12 cellular contexts compared by ENCODE assay signal in genomic region chr15:56765252-56765651, GRCh38. TPM values are rescaled to one million over a fixed set of nuclear protein-coding genes. Genes with fewer than 3 reads are reported as not detected.
DNase-seq lines count a peak whose midpoint lies in the region; ATAC-seq, FAIRE-seq and TF ChIP-seq lines count a peak whose summit lies in the region.
"Had no signal": no experiment of that assay in that cellular context is flagged by ENCODE, and none has a peak within 500 bp of the region (broad histone marks: within the 10 kb centered on the region; RNA-seq: fewer than 3 reads in every experiment).

No MANE protein-coding gene starts in this region.

- H3K36me3 ChIP-seq in bronchial epithelial cell (ENCODE audit: control insufficient read depth, insufficient read depth, low read length) (no peaks in the 10 kb centered on the region), Peyer's patch (no peaks in the 10 kb centered on the region)
- H3K36me3 ChIP-seq: adrenal gland had no signal

- ATAC-seq in activated CD4-positive, alpha-beta T cell treated with anti-CD3 and anti-CD28 coated beads for 36 hours = peak; percentile 43
- no peak for ATAC-seq in HG02885 (IDR thresholded peaks at IDR 0.05; ENCODE audit: poor library complexity, unreplicated experiment)
- ATAC-seq: A549 had no signal

- no peaks in the 10 kb centered on the region for H3K4me1 ChIP-seq in Peyer's patch
- H3K4me1 ChIP-seq: A549 had no signal

- TF ChIP-seq POLR2A in Peyer's patch (IDR thresholded peaks at IDR 0.05) = no peak

- H3K9me3 ChIP-seq in Peyer's patch = no peaks in the 10 kb centered on the region
- H3K9me3 ChIP-seq: A549, adrenal gland had no signal

- H3K27me3 ChIP-seq in bronchial epithelial cell (ENCODE audit: control insufficient read depth, insufficient read depth, low read length) (no peaks in the 10 kb centered on the region), Peyer's patch (no peaks in the 10 kb centered on the region)
- H3K27me3 ChIP-seq: adrenal gland had no signal

- H3K27ac ChIP-seq in Peyer's patch = no peak overlapping the region
- H3K27ac ChIP-seq: A549, adrenal gland had no signal

- CTCF ChIA-PET in activated CD4-positive, alpha-beta T cell treated with anti-CD3 and anti-CD28 coated beads for 36 hours (lab: Charles Lee) = no interaction called here

- TF ChIP-seq CTCF in bronchial epithelial cell (IDR thresholded peaks at IDR 0.05; ENCODE audit: insufficient read depth, low read length, severe bottlenecking) (no peak), Peyer's patch (IDR thresholded peaks at IDR 0.05) (no peak)

- no peak for DNase-seq in activated CD4-positive, alpha-beta T cell treated with anti-CD3 and anti-CD28 coated beads for 36 hours
- no peak for DNase-seq in activated CD4-positive, alpha-beta T cell treated with anti-CD3 and anti-CD28 coated beads for 1 hour
- DNase-seq in NCI-H226 = peak; percentile 75
- DNase-seq in bronchial epithelial cell (ENCODE audit: low read depth) = peak; percentile 26
- DNase-seq in skeletal muscle cell (ENCODE audit: low read depth) = peak; percentile 77
- no peak for DNase-seq in Peyer's patch
- no peak for DNase-seq in activated T-cell treated with anti-CD3 and anti-CD28 coated beads, Interleukin-2, amount 50 U/mL, for 1 hour
- DNase-seq: adrenal gland, GOT3, small intestine had no signal

- no peak overlapping the region for H3K27ac Mint-ChIP-seq in activated CD4-positive, alpha-beta T cell treated with anti-CD3 and anti-CD28 coated beads for 36 hours

- H3K36me3 Mint-ChIP-seq in activated CD4-positive, alpha-beta T cell treated with anti-CD3 and anti-CD28 coated beads for 36 hours (ENCODE audit: low read depth) = no peaks in the 10 kb centered on the region

- peaks cover 21% of the 10 kb centered on the region for H3K4me1 Mint-ChIP-seq in activated CD4-positive, alpha-beta T cell treated with anti-CD3 and anti-CD28 coated beads for 36 hours

- H3K4me3 ChIP-seq in bronchial epithelial cell (ENCODE audit: low read depth, low read length) = no peak overlapping the region
- no peak overlapping the region for H3K4me3 ChIP-seq in skeletal muscle cell (ENCODE audit: low read depth, low read length)
- H3K4me3 ChIP-seq in Peyer's patch = no peak overlapping the region
- H3K4me3 ChIP-seq: A549, adrenal gland had no signal

- H3K9me3 Mint-ChIP-seq in activated CD4-positive, alpha-beta T cell treated with anti-CD3 and anti-CD28 coated beads for 36 hours (ENCODE audit: low read depth) = no peaks in the 10 kb centered on the region

- POLR2A ChIA-PET in activated CD4-positive, alpha-beta T cell treated with anti-CD3 and anti-CD28 coated beads for 36 hours (lab: Charles Lee) = no interaction called here

- no peak for FAIRE-seq in bronchial epithelial cell (lab: Jason Lieb, UNC)
- FAIRE-seq: A549, small intestine had no signal

- no peaks in the 10 kb centered on the region for H3K27me3 Mint-ChIP-seq in activated CD4-positive, alpha-beta T cell treated with anti-CD3 and anti-CD28 coated beads for 36 hours

- H3K4me3 Mint-ChIP-seq in activated CD4-positive, alpha-beta T cell treated with anti-CD3 and anti-CD28 coated beads for 36 hours = no peak overlapping the region

- intact Hi-C loops in activated CD4-positive, alpha-beta T cell treated with anti-CD3 and anti-CD28 coated beads for 36 hours (cut with DNase I, micrococcal nuclease) = loop anchor here in 1 of 2 experiments (5.0 kb wide), 1 partner anchor 42 kb away; no protein-coding TSS in a partner anchor

RNA-seq across cellular contexts. Expression of gene ZNF280D, which starts 31.9 kb away (rescaled TPM):
- 10 to 100 TPM; 18.9 to 19.7 TPM for total RNA-seq in activated CD4-positive, alpha-beta T cell treated with anti-CD3 and anti-CD28 coated beads for 36 hours
- total RNA-seq in bronchial epithelial cell (8.7 and 9.5 TPM in 2 replicates), Peyer's patch (10 to 100 TPM; 34.2 to 82.5 (median 45.1) TPM)

Comparison
In these comparisons a context has a peak if more than half of its experiments do, and no peak if none do; other contexts are left out.
1. DNase-seq: peak in NCI-H226 (single experiment), bronchial epithelial cell (single experiment) and skeletal muscle cell (single experiment); none in activated CD4-positive, alpha-beta T cell treated with anti-CD3 and anti-CD28 coated beads for 36 hours (single experiment), activated CD4-positive, alpha-beta T cell treated with anti-CD3 and anti-CD28 coated beads for 1 hour (single experiment), Peyer's patch (0 of 3) and activated T-cell treated with anti-CD3 and anti-CD28 coated beads, Interleukin-2, amount 50 U/mL, for 1 hour (single experiment).